ENCODE assay signal across 1 cellular context in the genomic region with DNA sequence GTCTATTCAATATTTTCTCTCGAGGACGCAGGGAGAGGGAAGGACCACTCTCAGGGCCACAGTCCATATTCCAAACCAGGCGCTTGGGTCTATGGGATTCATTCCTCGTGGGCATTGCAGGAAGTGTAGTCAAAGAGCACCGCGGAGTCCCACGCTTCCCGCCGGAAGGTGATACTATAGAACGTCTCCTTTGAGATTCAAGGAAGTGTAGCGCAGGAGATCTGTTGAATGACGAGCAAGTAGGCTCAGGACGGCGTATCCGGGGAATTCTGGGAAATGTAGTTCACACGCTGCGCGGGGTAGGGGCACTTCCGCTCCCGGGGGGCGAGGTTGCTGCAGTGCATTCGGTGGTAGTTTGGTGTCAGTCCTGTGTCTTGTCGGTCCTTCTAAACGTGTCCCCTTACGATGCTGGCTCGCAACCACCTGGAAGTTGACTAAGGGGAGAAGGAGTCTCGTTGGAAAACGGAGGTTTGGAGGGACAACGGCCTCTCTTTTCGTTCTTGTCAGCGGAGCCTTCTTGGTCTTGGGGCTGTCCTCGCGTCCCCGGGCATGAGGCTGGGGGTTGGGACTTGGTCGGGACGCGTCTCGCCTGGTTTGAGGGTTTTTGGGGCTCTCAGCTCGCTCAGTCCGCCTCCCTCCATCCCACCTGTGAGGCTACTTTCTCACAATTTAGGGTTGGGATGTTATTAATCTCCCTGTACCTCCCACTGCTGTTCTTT.
TF ChIP-seq lines count a peak whose summit lies in the region.

Gene ZNF284, plus strand, starts transcription at position 336 of the 719 bp plus-strand sequence. CDS start 4,231 bp downstream, outside the sequence.

TF ChIP-seq in H1, 55 proteins besides CTCF, POLR2A, EP300 and RAD21:
- TF ChIP-seq HDAC6 (IDR thresholded peaks at IDR 0.05; ENCODE audit: low read depth, low read length) (no peak), KDM5A (IDR thresholded peaks at IDR 0.05; ENCODE audit: low read length) (no peak), CTBP2 (IDR thresholded peaks at IDR 0.05; ENCODE audit: borderline replicate concordance, insufficient read depth, insufficient read length, low read length) (no peak), CHD7 (IDR thresholded peaks at IDR 0.05; ENCODE audit: insufficient replicate concordance, low read length) (no peak), SP2 (IDR thresholded peaks at IDR 0.05; ENCODE audit: low read length) (no peak), KDM1A (IDR thresholded peaks at IDR 0.05; ENCODE audit: borderline replicate concordance, low read length) (no peak), GTF2F1 (IDR thresholded peaks at IDR 0.05; ENCODE audit: borderline replicate concordance, low read depth, low read length) (no peak), SIX5 (IDR thresholded peaks at IDR 0.05; ENCODE audit: low read depth, low read length) (peak; percentile 87), JUN (IDR thresholded peaks at IDR 0.05; ENCODE audit: low read depth, low read length) (no peak), RFX5 (IDR thresholded peaks at IDR 0.05; ENCODE audit: borderline replicate concordance, low read depth, low read length) (no peak), SP4 (IDR thresholded peaks at IDR 0.05; ENCODE audit: low read length) (no peak), NANOG (IDR thresholded peaks at IDR 0.05; ENCODE audit: insufficient read depth, low read depth, low read length, poor library complexity, severe bottlenecking) (no peak), PHF8 (conservative IDR thresholded peaks at IDR 0.05; ENCODE audit: low read depth, low read length) (peak; percentile 35), SIN3A (conservative IDR thresholded peaks at IDR 0.05 in 1 of 2, IDR thresholded peaks at IDR 0.05 in 1 of 2; ENCODE audit: low read depth in 1 of 2, low read length in 2 of 2) (peak; percentile 51 to 70; a peak in 1 of 4 replicates), TAF1 (IDR thresholded peaks at IDR 0.05; ENCODE audit: low read depth, low read length) (peak; percentile 70; the same call in 1 of the 2 replicates), CBX8 (IDR thresholded peaks at IDR 0.05; ENCODE audit: borderline replicate concordance, low read depth, low read length) (no peak), SIRT6 (IDR thresholded peaks at IDR 0.05; ENCODE audit: low read length) (no peak), NRF1 (IDR thresholded peaks at IDR 0.05; ENCODE audit: low read depth, low read length) (no peak), YY1 (IDR thresholded peaks at IDR 0.05; ENCODE audit: low read depth, low read length) (no peak), BRCA1 (IDR thresholded peaks at IDR 0.05; ENCODE audit: low read depth, low read length) (no peak), EZH2 (IDR thresholded peaks at IDR 0.05; ENCODE audit: low read depth, low read length, severe bottlenecking) (no peak), KDM4A (IDR thresholded peaks at IDR 0.05; ENCODE audit: low read depth, low read length, severe bottlenecking) (peak; percentile 98), POU5F1 (IDR thresholded peaks at IDR 0.05; ENCODE audit: low read depth, low read length) (no peak), USF2 (IDR thresholded peaks at IDR 0.05; ENCODE audit: low read length) (no peak), ZNF274 (IDR thresholded peaks at IDR 0.05; ENCODE audit: borderline replicate concordance, extremely low read depth, low read length) (no peak), RXRA (IDR thresholded peaks at IDR 0.05; ENCODE audit: insufficient read depth, low read depth, low read length) (no peak), CBX5 (IDR thresholded peaks at IDR 0.05; ENCODE audit: low read depth, low read length) (no peak), RBBP5 (IDR thresholded peaks at IDR 0.05; ENCODE audit: borderline replicate concordance, low read depth, low read length) (no peak), TEAD4 (IDR thresholded peaks at IDR 0.05; ENCODE audit: low read depth, low read length) (no peak), TAF7 (optimal IDR thresholded peaks at IDR 0.05; ENCODE audit: borderline replicate concordance, low read depth, low read length) (no peak), FOSL1 (IDR thresholded peaks at IDR 0.05; ENCODE audit: insufficient read depth, low read depth, low read length) (no peak), GABPA (IDR thresholded peaks at IDR 0.05; ENCODE audit: borderline replicate concordance, insufficient read depth, low read length) (peak; percentile 86; the same call in 1 of the 2 replicates), TBP (IDR thresholded peaks at IDR 0.05; ENCODE audit: low read depth, low read length) (0 out of 2 replicates have a peak, but pooled peaks have one; percentile 27), JUND (IDR thresholded peaks at IDR 0.05; ENCODE audit: low read length) (no peak), TCF12 (IDR thresholded peaks at IDR 0.05; ENCODE audit: low read depth, low read length) (no peak), CHD1 (IDR thresholded peaks at IDR 0.05; ENCODE audit: low read depth, low read length) (no peak), CEBPB (IDR thresholded peaks at IDR 0.05; ENCODE audit: low read depth, low read length) (no peak), ASH2L (IDR thresholded peaks at IDR 0.05; ENCODE audit: low read length) (no peak), POLR2AphosphoS5 (IDR thresholded peaks at IDR 0.05; ENCODE audit: low read depth, low read length) (peak; percentile 63; the same call in 1 of the 2 replicates), MAX (IDR thresholded peaks at IDR 0.05) (peak; percentile 84), CHD2 (IDR thresholded peaks at IDR 0.05; ENCODE audit: low read length) (no peak), SUZ12 (IDR thresholded peaks at IDR 0.05; ENCODE audit: low read length) (no peak), HDAC2 (IDR thresholded peaks at IDR 0.05; ENCODE audit: borderline replicate concordance in 1 of 2, low read depth in 2 of 2, low read length in 2 of 2) (no peak; a peak in 1 of 4 replicates), SP1 (IDR thresholded peaks at IDR 0.05; ENCODE audit: low read depth, low read length) (no peak), CREB1 (IDR thresholded peaks at IDR 0.05) (peak; percentile 74), BCL11A (IDR thresholded peaks at IDR 0.05; ENCODE audit: low read depth in 2 of 2, low read length in 2 of 2) (no peak), SAP30 (IDR thresholded peaks at IDR 0.05; ENCODE audit: insufficient read depth, insufficient replicate concordance, low read length) (no peak), RNF2 (IDR thresholded peaks at IDR 0.05; ENCODE audit: borderline replicate concordance, low read depth, low read length, missing control alignments, poor library complexity, severe bottlenecking) (no peak), SRF (IDR thresholded peaks at IDR 0.05; ENCODE audit: low read depth, low read length) (no peak), BACH1 (IDR thresholded peaks at IDR 0.05; ENCODE audit: low read length) (no peak)
- TF ChIP-seq, protein P1, sequence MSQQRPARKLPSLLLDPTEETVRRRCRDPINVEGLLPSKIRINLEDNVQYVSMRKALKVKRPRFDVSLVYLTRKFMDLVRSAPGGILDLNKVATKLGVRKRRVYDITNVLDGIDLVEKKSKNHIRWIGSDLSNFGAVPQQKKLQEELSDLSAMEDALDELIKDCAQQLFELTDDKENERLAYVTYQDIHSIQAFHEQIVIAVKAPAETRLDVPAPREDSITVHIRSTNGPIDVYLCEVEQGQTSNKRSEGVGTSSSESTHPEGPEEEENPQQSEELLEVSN (IDR thresholded peaks at IDR 0.05), result peak; percentile 81
- TF ChIP-seq, protein P2, sequence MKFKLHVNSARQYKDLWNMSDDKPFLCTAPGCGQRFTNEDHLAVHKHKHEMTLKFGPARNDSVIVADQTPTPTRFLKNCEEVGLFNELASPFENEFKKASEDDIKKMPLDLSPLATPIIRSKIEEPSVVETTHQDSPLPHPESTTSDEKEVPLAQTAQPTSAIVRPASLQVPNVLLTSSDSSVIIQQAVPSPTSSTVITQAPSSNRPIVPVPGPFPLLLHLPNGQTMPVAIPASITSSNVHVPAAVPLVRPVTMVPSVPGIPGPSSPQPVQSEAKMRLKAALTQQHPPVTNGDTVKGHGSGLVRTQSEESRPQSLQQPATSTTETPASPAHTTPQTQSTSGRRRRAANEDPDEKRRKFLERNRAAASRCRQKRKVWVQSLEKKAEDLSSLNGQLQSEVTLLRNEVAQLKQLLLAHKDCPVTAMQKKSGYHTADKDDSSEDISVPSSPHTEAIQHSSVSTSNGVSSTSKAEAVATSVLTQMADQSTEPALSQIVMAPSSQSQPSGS (IDR thresholded peaks at IDR 0.05; ENCODE audit: low read length), result no peak
- TF ChIP-seq, protein P3, sequence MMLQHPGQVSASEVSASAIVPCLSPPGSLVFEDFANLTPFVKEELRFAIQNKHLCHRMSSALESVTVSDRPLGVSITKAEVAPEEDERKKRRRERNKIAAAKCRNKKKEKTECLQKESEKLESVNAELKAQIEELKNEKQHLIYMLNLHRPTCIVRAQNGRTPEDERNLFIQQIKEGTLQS (IDR thresholded peaks at IDR 0.05; ENCODE audit: insufficient read depth, low read depth, low read length), result no peak
